Comparison of ENCODE assay signal across 7 cellular contexts in genomic region chr9:135412308-135413085, GRCh38.
DNase-seq lines count a peak whose midpoint lies in the region; ATAC-seq and TF ChIP-seq lines count a peak whose summit lies in the region.
"Not testable (repeated sequence)": the region's sequence is repeated elsewhere in the genome, so short reads cannot be mapped to it uniquely, and the experiment has no call there.

No MANE protein-coding gene starts in this region.

- intact Hi-C loops in Panc1 (cut with micrococcal nuclease; ENCODE audit: unreplicated experiment), result loop anchor here (1.0 to 5.0 kb wide), 2 partner anchors 70 to 326 kb away; no protein-coding TSS in a partner anchor

- H3K9me3 Mint-ChIP-seq in activated CD8-positive, alpha-beta memory T cell treated with anti-CD3 and anti-CD28 coated beads, Interleukin-2, amount 10 ng/mL, durations not matched to agents 7 days and 5 days (ENCODE audit: low read depth), result not testable (repeated sequence)

- DNase-seq in GM12865 (ENCODE audit: low read depth) (peak; percentile 63), M059J (ENCODE audit: low read depth) (peak; percentile 47), Panc1 (ENCODE audit: low read depth, low spot score) (peak; percentile 7), dermis blood vessel endothelial cell (peak; percentile 74), kidney epithelial cell (ENCODE audit: low read depth) (peak; percentile 2), smooth muscle cell of the brain vasculature (ENCODE audit: low read depth, low spot score) (peak; percentile 9)
- peak; percentile 71 for DNase-seq in activated CD8-positive, alpha-beta memory T cell treated with anti-CD3 and anti-CD28 coated beads, Interleukin-2, amount 10 ng/mL, durations not matched to agents 7 days and 5 days

- POLR2A ChIA-PET in Panc1 (lab: Charles Lee), result not testable (repeated sequence)

- not testable (repeated sequence) for H3K4me1 ChIP-seq in Panc1 (ENCODE audit: control insufficient read depth, insufficient read depth, low read length)

- not testable (repeated sequence) for H3K4me3 ChIP-seq in GM12865 (ENCODE audit: low read depth, low read length); Panc1 (ENCODE audit: low read depth in 2 of 2, low read length in 2 of 2); kidney epithelial cell (ENCODE audit: low read depth, low read length)

- H3K4me1 Mint-ChIP-seq in activated CD8-positive, alpha-beta memory T cell treated with anti-CD3 and anti-CD28 coated beads, Interleukin-2, amount 10 ng/mL, durations not matched to agents 7 days and 5 days, result not testable (repeated sequence)

- peak; percentile 97 for ATAC-seq in Panc1
- ATAC-seq in activated CD8-positive, alpha-beta memory T cell treated with anti-CD3 and anti-CD28 coated beads, Interleukin-2, amount 10 ng/mL, durations not matched to agents 7 days and 5 days, result peak; percentile 92

- H3K9me3 ChIP-seq in Panc1 (ENCODE audit: control insufficient read depth, insufficient read depth, low read depth, low read length), result not testable (repeated sequence)

- H3K27me3 ChIP-seq in Panc1 (ENCODE audit: control insufficient read depth, insufficient read depth, low read length); kidney epithelial cell (ENCODE audit: control insufficient read depth, insufficient read depth, low read length): not testable (repeated sequence)

- CTCF ChIA-PET in Panc1 (lab: Charles Lee), result interaction anchor here (1.4 kb wide), 1 partner anchor 73 kb away, joined by 3 read pairs; no protein-coding TSS in a partner anchor
- CTCF ChIA-PET in activated CD8-positive, alpha-beta memory T cell treated with anti-CD3 and anti-CD28 coated beads, Interleukin-2, amount 10 ng/mL, durations not matched to agents 7 days and 5 days (lab: Charles Lee), result interaction anchor here (0.7 to 2.0 kb wide), 9 partner anchors 9 to 715 kb away, joined by 3 to 8 read pairs (median 3); no protein-coding TSS in a partner anchor

- H3K36me3 Mint-ChIP-seq in activated CD8-positive, alpha-beta memory T cell treated with anti-CD3 and anti-CD28 coated beads, Interleukin-2, amount 10 ng/mL, durations not matched to agents 7 days and 5 days, result not testable (repeated sequence)

- in situ Hi-C loops in Panc1 (cut with HindIII; ENCODE audit: low pct_unique_long_range_greater_than_20kb, low sequenced_read_pairs), result not testable (repeated sequence)

- not testable (repeated sequence) for H3K27ac Mint-ChIP-seq in activated CD8-positive, alpha-beta memory T cell treated with anti-CD3 and anti-CD28 coated beads, Interleukin-2, amount 10 ng/mL, durations not matched to agents 7 days and 5 days

- not testable (repeated sequence) for H3K27ac ChIP-seq in Panc1 (ENCODE audit: low read length)

- H3K4me3 Mint-ChIP-seq in activated CD8-positive, alpha-beta memory T cell treated with anti-CD3 and anti-CD28 coated beads, Interleukin-2, amount 10 ng/mL, durations not matched to agents 7 days and 5 days, result not testable (repeated sequence)

- TF ChIP-seq CTCF in GM12865 (IDR thresholded peaks at IDR 0.05; ENCODE audit: insufficient read depth, low read depth, low read length, missing control alignments) (peak; percentile 99), Panc1 (IDR thresholded peaks at IDR 0.05) (peak; percentile 99), kidney epithelial cell (IDR thresholded peaks at IDR 0.05; ENCODE audit: insufficient read depth, low read length, poor library complexity, severe bottlenecking) (peak; percentile 78)

- not testable (repeated sequence) for H3K27me3 Mint-ChIP-seq in activated CD8-positive, alpha-beta memory T cell treated with anti-CD3 and anti-CD28 coated beads, Interleukin-2, amount 10 ng/mL, durations not matched to agents 7 days and 5 days

- not testable (repeated sequence) for BruUV-seq in Panc1 (replicated peaks; lab: Mats Ljungman, UMichigan)

- H3K36me3 ChIP-seq in Panc1 (ENCODE audit: control insufficient read depth, insufficient read depth, low read length); kidney epithelial cell (ENCODE audit: control insufficient read depth, insufficient read depth, low read length): not testable (repeated sequence)

Comparison
In these comparisons a context has a peak if more than half of its experiments do, and no peak if none do; other contexts are left out.
1. DNase-seq: peak in every context shown above with its lines; median percentile 74 in dermis blood vessel endothelial cell; 71 in activated CD8-positive, alpha-beta memory T cell treated with anti-CD3 and anti-CD28 coated beads, Interleukin-2, amount 10 ng/mL, durations not matched to agents 7 days and 5 days; 63 in GM12865; 47 in M059J; 9 in smooth muscle cell of the brain vasculature; 7 in Panc1; 2 in kidney epithelial cell.